Comparison of ENCODE assay signal across 14 cellular contexts in genomic region chr10:88186335-88186734, GRCh38.
A peak's percentile ranks its signal among the peaks of the same experiment; 100 is the strongest.
DNase-seq lines count a peak whose midpoint lies in the region; ATAC-seq and TF ChIP-seq lines count a peak whose summit lies in the region.
"Had no signal": no experiment of that assay in that cellular context is flagged by ENCODE, and none has a peak within 500 bp of the region (broad histone marks: within the 10 kb centered on the region; RNA-seq: fewer than 3 reads in every experiment).

No MANE protein-coding gene starts in this region.

- peak; percentile 81 for ATAC-seq in IMR-90 (ENCODE audit: low read depth)
- ATAC-seq in activated naive CD4-positive, alpha-beta T cell treated with anti-CD3 and anti-CD28 coated beads, Interleukin-2, amount 50 U/mL, for 72 hours, result no peak
- ATAC-seq in GM18519 (IDR thresholded peaks at IDR 0.05; ENCODE audit: low FRiP score, unreplicated experiment), result no peak

- POLR2A ChIA-PET in IMR-90 (lab: Charles Lee; ENCODE audit: unreplicated experiment), result no interaction called here

- no peak overlapping the region for H2AK9ac ChIP-seq in IMR-90 (replicated peaks; ENCODE audit: low read depth, low read length, poor library complexity)

- H2BK20ac ChIP-seq in IMR-90 (ENCODE audit: low read depth, low read length), result no peak overlapping the region

- H2BK5ac ChIP-seq in IMR-90 (ENCODE audit: low read depth, low read length, poor library complexity, severe bottlenecking), result no peak overlapping the region

- dilution Hi-C loops in IMR-90 (cut with HindIII; ENCODE audit: low sequenced_read_pairs, unreplicated experiment), result no loop called here

- in situ Hi-C loops in IMR-90 (cut with MboI; ENCODE audit: low sequenced_read_pairs), result no loop called here

- H4K91ac ChIP-seq in IMR-90 (ENCODE audit: insufficient read depth, low read depth, low read length), result no peak overlapping the region

- no peak overlapping the region for H3K14ac ChIP-seq in IMR-90 (replicated peaks; ENCODE audit: low read depth, low read length)

- no peaks in the 10 kb centered on the region for H3K79me1 ChIP-seq in IMR-90 (ENCODE audit: low read depth in 1 of 2, low read length in 2 of 2)

- no peak overlapping the region for H3K56ac ChIP-seq in IMR-90 (ENCODE audit: extremely low read depth, insufficient read depth, low read length)

- peak; percentile 90 for DNase-seq in EL
- peak; percentile 87 for DNase-seq in IMR-90
- DNase-seq in epithelial cell of esophagus (ENCODE audit: low read depth), result peak; percentile 48
- peak; percentile 50 for DNase-seq in non-pigmented ciliary epithelial cell (ENCODE audit: low read depth)
- no peak for DNase-seq in prostate gland (ENCODE audit: low spot score)
- no peak for DNase-seq in activated naive CD4-positive, alpha-beta T cell treated with anti-CD3 and anti-CD28 coated beads, Interleukin-2, amount 50 U/mL, for 72 hours (ENCODE audit: low spot score in 2 of 2)
- DNase-seq: activated CD4-positive, alpha-beta T cell treated with anti-CD3 and anti-CD28 coated beads, Interleukin-2, amount 50 U/mL, for 4 hours; activated T-cell treated with anti-CD3 and anti-CD28 coated beads, Interleukin-2, amount 50 U/mL, for 48 hours; Karpas-422; NCI-H1436; NCI-H446; posterior cingulate gyrus had no signal

- H3K4me3 ChIP-seq in IMR-90 (ENCODE audit: insufficient read depth, low read depth, low read length), result no peak overlapping the region
- H3K4me3 ChIP-seq in epithelial cell of esophagus (ENCODE audit: low read length), result no peak overlapping the region
- H3K4me3 ChIP-seq in prostate gland, result no peak overlapping the region
- H3K4me3 ChIP-seq: BLaER1 treated with 17β-estradiol and CSF1 and Interleukin-3, amounts not matched to agents 10 nM and 100 nM had no signal

- no peak for TF ChIP-seq RAD21 in IMR-90 (IDR thresholded peaks at IDR 0.05; ENCODE audit: low read length)

- H3K27me3 ChIP-seq in IMR-90 (ENCODE audit: control insufficient read depth, insufficient read depth, low read length) (no peaks in the 10 kb centered on the region), prostate gland (replicated peaks; ENCODE audit: insufficient read depth) (no peaks in the 10 kb centered on the region)
- H3K27me3 ChIP-seq: BLaER1 treated with 17β-estradiol and CSF1 and Interleukin-3, amounts not matched to agents 10 nM and 100 nM had no signal

- H2BK15ac ChIP-seq in IMR-90 (ENCODE audit: low read depth, low read length), result no peak overlapping the region

- H3K9me3 ChIP-seq in IMR-90 (ENCODE audit: control insufficient read depth, insufficient read depth, low read length) (no peaks in the 10 kb centered on the region), prostate gland (no peaks in the 10 kb centered on the region)
- H3K9me3 ChIP-seq: BLaER1 treated with 17β-estradiol and CSF1 and Interleukin-3, amounts not matched to agents 10 nM and 100 nM had no signal

- no peak overlapping the region for H2AK5ac ChIP-seq in IMR-90 (ENCODE audit: low read depth, low read length)

- no peaks in the 10 kb centered on the region for H3K9me3 Mint-ChIP-seq in activated naive CD4-positive, alpha-beta T cell treated with anti-CD3 and anti-CD28 coated beads, Interleukin-2, amount 50 U/mL, for 72 hours

- H3K4me1 ChIP-seq in IMR-90 (ENCODE audit: control insufficient read depth, insufficient read depth, low read length), result peaks cover 4% of the 10 kb centered on the region
- H3K4me1 ChIP-seq in prostate gland (replicated peaks), result no peaks in the 10 kb centered on the region
- H3K4me1 ChIP-seq: BLaER1 treated with 17β-estradiol and CSF1 and Interleukin-3, amounts not matched to agents 10 nM and 100 nM had no signal

- H4K20me1 ChIP-seq in IMR-90 (ENCODE audit: insufficient read depth, low read length), result no peaks in the 10 kb centered on the region
- H4K20me1 ChIP-seq: BLaER1 treated with 17β-estradiol and CSF1 and Interleukin-3, amounts not matched to agents 10 nM and 100 nM had no signal

- CTCF ChIA-PET in IMR-90 (lab: Yijun Ruan, JAX), result no interaction called here

- BruUV-seq in IMR-90 (replicated peaks; lab: Mats Ljungman, UMichigan), result no TSS peak

- H2AFZ ChIP-seq in IMR-90 (replicated peaks; ENCODE audit: low read length, poor library complexity), result no peak overlapping the region

- no peak overlapping the region for H4K5ac ChIP-seq in IMR-90 (ENCODE audit: low read depth, low read length)

- WGBS in IMR-90 (ENCODE audit: extremely low coverage in 2 of 2, insufficient read length in 1 of 2), 2 experiments, result no CpG with 5 or more reads among the region's 2 CpGs
- WGBS in prostate gland, result 89% methylated on average over 2 of the region's 2 CpGs

- H3K9ac ChIP-seq in IMR-90 (ENCODE audit: low read depth, low read length), result no peak overlapping the region
- H3K9ac ChIP-seq: BLaER1 treated with 17β-estradiol and CSF1 and Interleukin-3, amounts not matched to agents 10 nM and 100 nM had no signal

- H3K23ac ChIP-seq in IMR-90 (ENCODE audit: low read depth, low read length), result no peak overlapping the region

- no peaks in the 10 kb centered on the region for H3K9me1 ChIP-seq in IMR-90 (ENCODE audit: insufficient read depth, low read length)

- intact Hi-C loops in IMR-90 (cut with micrococcal nuclease) (no loop called here), prostate gland (cut with DNase I) (no loop called here)

- H4K8ac ChIP-seq in IMR-90 (ENCODE audit: low read depth in 2 of 2, low read length in 2 of 2), result no peak overlapping the region

- no peak overlapping the region for H3K4ac ChIP-seq in IMR-90 (ENCODE audit: low read depth, low read length)

- H3K36me3 Mint-ChIP-seq in activated naive CD4-positive, alpha-beta T cell treated with anti-CD3 and anti-CD28 coated beads, Interleukin-2, amount 50 U/mL, for 72 hours, result no peaks in the 10 kb centered on the region

- no peak for TF ChIP-seq CTCF in IMR-90 (conservative IDR thresholded peaks at IDR 0.05; ENCODE audit: low read depth, low read length)
- no peak for TF ChIP-seq CTCF in epithelial cell of esophagus (IDR thresholded peaks at IDR 0.05; ENCODE audit: insufficient read depth, low read depth, low read length, missing control alignments)
- no peak for TF ChIP-seq CTCF in prostate gland (IDR thresholded peaks at IDR 0.05)

- no peak overlapping the region for H2BK120ac ChIP-seq in IMR-90 (ENCODE audit: low read depth, low read length)

- no peak overlapping the region for H3K27ac Mint-ChIP-seq in activated naive CD4-positive, alpha-beta T cell treated with anti-CD3 and anti-CD28 coated beads, Interleukin-2, amount 50 U/mL, for 72 hours

- no peak overlapping the region for H3K18ac ChIP-seq in IMR-90 (ENCODE audit: low read depth, low read length)

- TF ChIP-seq POLR2A in IMR-90 (IDR thresholded peaks at IDR 0.05; ENCODE audit: low read depth, low read length), result no peak
- TF ChIP-seq POLR2A in prostate gland (IDR thresholded peaks at IDR 0.05), result no peak

- H3K27ac ChIP-seq in IMR-90 (ENCODE audit: insufficient read depth, low read length) (no peak overlapping the region), prostate gland (no peak overlapping the region)
- H3K27ac ChIP-seq: BLaER1 treated with 17β-estradiol and CSF1 and Interleukin-3, amounts not matched to agents 10 nM and 100 nM had no signal

- H3K36me3 ChIP-seq in IMR-90 (ENCODE audit: control insufficient read depth, insufficient read depth, low read length), result no peaks in the 10 kb centered on the region
- H3K36me3 ChIP-seq in prostate gland, result no peaks in the 10 kb centered on the region
- H3K36me3 ChIP-seq: BLaER1 treated with 17β-estradiol and CSF1 and Interleukin-3, amounts not matched to agents 10 nM and 100 nM had no signal

- H3K4me2 ChIP-seq in IMR-90 (ENCODE audit: low read depth, low read length), result peak overlapping the region; percentile 32; the same call in 1 of the 2 replicates
- H3K4me2 ChIP-seq: BLaER1 treated with 17β-estradiol and CSF1 and Interleukin-3, amounts not matched to agents 10 nM and 100 nM had no signal

TF ChIP-seq in IMR-90, 13 proteins besides CTCF, POLR2A, EP300 and RAD21:
- TF ChIP-seq MAFK (IDR thresholded peaks at IDR 0.05; ENCODE audit: low read depth, low read length), result no peak
- peak; percentile 44 for TF ChIP-seq RCOR1 (IDR thresholded peaks at IDR 0.05; ENCODE audit: insufficient replicate concordance, low read length)
- TF ChIP-seq FOS (IDR thresholded peaks at IDR 0.05; ENCODE audit: low read depth, low read length), result no peak
- TF ChIP-seq MXI1 (IDR thresholded peaks at IDR 0.05; ENCODE audit: borderline replicate concordance, low read depth, low read length), result peak; percentile 28; the same call in 1 of the 2 replicates
- TF ChIP-seq USF2 (IDR thresholded peaks at IDR 0.05; ENCODE audit: low read depth, low read length), result no peak
- TF ChIP-seq MAZ (IDR thresholded peaks at IDR 0.05; ENCODE audit: borderline replicate concordance, low read depth, low read length), result no peak
- TF ChIP-seq ELK1 (IDR thresholded peaks at IDR 0.05; ENCODE audit: borderline replicate concordance, low read depth, low read length), result no peak
- TF ChIP-seq BHLHE40 (IDR thresholded peaks at IDR 0.05; ENCODE audit: low read depth, low read length), result peak; percentile 23; the same call in 1 of the 2 replicates
- no peak for TF ChIP-seq CHD1 (IDR thresholded peaks at IDR 0.05; ENCODE audit: low read depth, low read length)
- peak; percentile 53; the same call in 1 of the 2 replicates for TF ChIP-seq CEBPB (IDR thresholded peaks at IDR 0.05; ENCODE audit: low read depth, low read length)
- no peak for TF ChIP-seq NFE2L2 (IDR thresholded peaks at IDR 0.05; ENCODE audit: low read depth, low read length)
- TF ChIP-seq RFX5 (IDR thresholded peaks at IDR 0.05; ENCODE audit: low read depth, low read length), result no peak
- no peak; the same call in 1 of the 2 replicates for TF ChIP-seq SMC3 (IDR thresholded peaks at IDR 0.05; ENCODE audit: low read depth, low read length)
TF ChIP-seq in IMR-90: peak in this region for 4.

Comparison
In these comparisons a context has a peak if more than half of its experiments do, and no peak if none do; other contexts are left out.
1. DNase-seq: peak in EL (single experiment), IMR-90 (single experiment), epithelial cell of esophagus (single experiment) and non-pigmented ciliary epithelial cell (single experiment); none in prostate gland (single experiment) and activated naive CD4-positive, alpha-beta T cell treated with anti-CD3 and anti-CD28 coated beads, Interleukin-2, amount 50 U/mL, for 72 hours (0 of 2).